1 cellular context compared by ENCODE assay signal in genomic region chr2:238499731-238500570, GRCh38.
TF ChIP-seq lines count a peak whose summit lies in the region.

No MANE protein-coding gene starts in this region.

TF ChIP-seq in H1, 55 proteins besides CTCF, POLR2A, EP300 and RAD21 (continued from another document):
- TF ChIP-seq CREB1 (IDR thresholded peaks at IDR 0.05): no peak
- no peak for TF ChIP-seq KDM4A (IDR thresholded peaks at IDR 0.05; ENCODE audit: low read depth, low read length, severe bottlenecking)
- no peak for TF ChIP-seq BACH1 (IDR thresholded peaks at IDR 0.05; ENCODE audit: low read length)
- TF ChIP-seq SRF (IDR thresholded peaks at IDR 0.05; ENCODE audit: low read depth, low read length): no peak
- no peak for TF ChIP-seq SP1 (IDR thresholded peaks at IDR 0.05; ENCODE audit: low read depth, low read length)
- no peak for TF ChIP-seq JUND (IDR thresholded peaks at IDR 0.05; ENCODE audit: low read length)
- TF ChIP-seq KDM5A (IDR thresholded peaks at IDR 0.05; ENCODE audit: low read length): no peak
